In the genomic region with DNA sequence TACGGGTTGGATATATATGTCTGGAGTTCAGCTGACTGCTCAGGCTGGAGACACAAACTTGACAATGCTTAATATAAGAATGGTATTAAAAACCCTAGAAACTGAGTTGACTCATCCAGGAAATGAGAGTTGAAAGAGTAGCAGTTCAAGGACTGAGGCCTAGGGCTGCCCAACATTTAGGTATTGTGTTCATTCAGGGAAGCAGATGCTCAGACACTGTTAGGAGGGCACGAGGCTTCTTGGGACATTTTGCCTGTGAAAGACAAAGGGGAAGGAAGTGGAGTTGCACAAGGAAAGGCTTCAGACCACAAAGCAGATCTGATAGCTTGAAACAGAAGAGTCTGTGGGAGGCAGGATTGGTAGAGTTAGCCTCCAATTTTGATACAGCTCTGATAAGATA, we compare ENCODE assay signal across 9 cellular contexts. TPM values are rescaled to one million over a fixed set of nuclear protein-coding genes. Genes with fewer than 3 reads are reported as not detected.
DNase-seq lines count a peak whose midpoint lies in the region; ATAC-seq and TF ChIP-seq lines count a peak whose summit lies in the region.
"Had no signal": no experiment of that assay in that cellular context is flagged by ENCODE, and none has a peak within 500 bp of the region (broad histone marks: within the 10 kb centered on the region; RNA-seq: fewer than 3 reads in every experiment).

No MANE protein-coding gene starts in this region.

- ATAC-seq in GM18907 (IDR thresholded peaks at IDR 0.05; ENCODE audit: unreplicated experiment) (peak; percentile 96), HG02852 (IDR thresholded peaks at IDR 0.05; ENCODE audit: unreplicated experiment) (peak; percentile 88), left lobe of liver (peak; percentile 41)

- TF ChIP-seq POLR2A in esophagus muscularis mucosa (IDR thresholded peaks at IDR 0.05; ENCODE audit: low read depth): no peak

- H3K4me3 ChIP-seq in esophagus muscularis mucosa: no peak overlapping the region
- no peak overlapping the region for H3K4me3 ChIP-seq in Karpas-422 (ENCODE audit: low read length)
- no peak overlapping the region for H3K4me3 ChIP-seq in SK-N-SH (ENCODE audit: low read depth in 2 of 2, low read length in 1 of 2)
- H3K4me3 ChIP-seq: cardiac muscle cell had no signal

- H3K27ac ChIP-seq in esophagus muscularis mucosa (replicated peaks in 1 of 4) (no peak overlapping the region), Karpas-422 (ENCODE audit: low read length) (no peak overlapping the region), SK-N-SH (ENCODE audit: low read depth in 2 of 2, low read length in 1 of 2) (no peak overlapping the region)
- H3K27ac ChIP-seq: cardiac muscle cell had no signal

- H3K4me2 ChIP-seq in Karpas-422 (ENCODE audit: low read depth, low read length, poor library complexity, severe bottlenecking) (no peak overlapping the region), SK-N-SH (no peak overlapping the region)

- CTCF ChIA-PET in SK-N-SH (lab: Yijun Ruan, JAX): no interaction called here

- intact Hi-C loops in esophagus muscularis mucosa (cut with DNase I): no loop called here

- WGBS in esophagus muscularis mucosa: 65% methylated on average over 2 of the region's 2 CpGs
- 2% methylated on average over 2 of the region's 2 CpGs for WGBS in SK-N-SH (ENCODE audit: low lambda C conversion rate)

- no peak overlapping the region for H2AFZ ChIP-seq in Karpas-422 (ENCODE audit: low read length)
- H2AFZ ChIP-seq in SK-N-SH (ENCODE audit: low read depth): no peak overlapping the region

- no peak overlapping the region for H3K9ac ChIP-seq in Karpas-422 (ENCODE audit: low read length)
- no peak overlapping the region for H3K9ac ChIP-seq in SK-N-SH

- TF ChIP-seq RAD21 in SK-N-SH (IDR thresholded peaks at IDR 0.05; ENCODE audit: low read length): no peak

- POLR2A ChIA-PET in SK-N-SH (lab: Yijun Ruan, JAX): no interaction called here

- H3K79me2 ChIP-seq in Karpas-422 (ENCODE audit: low read length) (no peaks in the 10 kb centered on the region), SK-N-SH (ENCODE audit: insufficient read depth) (no peaks in the 10 kb centered on the region)

- H4K20me1 ChIP-seq in Karpas-422 (ENCODE audit: insufficient read depth, low read depth, low read length): no peaks in the 10 kb centered on the region
- H4K20me1 ChIP-seq in SK-N-SH (ENCODE audit: insufficient read depth): no peaks in the 10 kb centered on the region

- no peaks in the 10 kb centered on the region for H3K4me1 ChIP-seq in esophagus muscularis mucosa
- H3K4me1 ChIP-seq in Karpas-422 (ENCODE audit: low read length): no peaks in the 10 kb centered on the region
- no peaks in the 10 kb centered on the region for H3K4me1 ChIP-seq in SK-N-SH (ENCODE audit: control insufficient read depth in 1 of 2, insufficient read depth in 2 of 2, low read depth in 1 of 2, low read length in 1 of 2)

- DNase-seq in RPMI7951 (ENCODE audit: low read depth) (peak; percentile 39), left lobe of liver (ENCODE audit: low spot score) (no peak), esophagus muscularis mucosa (ENCODE audit: extremely low spot score) (no peak), Karpas-422 (no peak), SK-N-SH (no peak), NCI-H146 (lab: John Stamatoyannopoulos, UW) (no peak)

- H3K27me3 ChIP-seq in esophagus muscularis mucosa (no peaks in the 10 kb centered on the region), Karpas-422 (ENCODE audit: low read length) (no peaks in the 10 kb centered on the region), SK-N-SH (ENCODE audit: insufficient read depth) (no peaks in the 10 kb centered on the region)
- H3K27me3 ChIP-seq: cardiac muscle cell had no signal

- no peaks in the 10 kb centered on the region for H3K9me2 ChIP-seq in Karpas-422 (replicated peaks; ENCODE audit: insufficient read depth, low read length)
- H3K9me2 ChIP-seq in SK-N-SH: no peaks in the 10 kb centered on the region

- H3F3A ChIP-seq in SK-N-SH (replicated peaks; ENCODE audit: insufficient read depth): no peaks in the 10 kb centered on the region

- TF ChIP-seq CTCF in esophagus muscularis mucosa (IDR thresholded peaks at IDR 0.05) (no peak), SK-N-SH (IDR thresholded peaks at IDR 0.05) (no peak)

- H3K9me3 ChIP-seq in esophagus muscularis mucosa (peaks cover 0 to 9% (median 0%) of the 10 kb centered on the region in 4 donors), Karpas-422 (ENCODE audit: low read length) (peaks cover 10% of the 10 kb centered on the region; the same call in 1 of the 2 replicates), SK-N-SH (no peaks in the 10 kb centered on the region)

- H3K36me3 ChIP-seq in esophagus muscularis mucosa: no peaks in the 10 kb centered on the region
- H3K36me3 ChIP-seq in Karpas-422 (ENCODE audit: insufficient read depth, low read length): no peaks in the 10 kb centered on the region
- no peaks in the 10 kb centered on the region for H3K36me3 ChIP-seq in SK-N-SH (replicated peaks in 1 of 2; ENCODE audit: control insufficient read depth in 1 of 2, insufficient read depth in 2 of 2, low read length in 1 of 2)
- H3K36me3 ChIP-seq: cardiac muscle cell had no signal

- no peak for TF ChIP-seq EP300 in esophagus muscularis mucosa (IDR thresholded peaks at IDR 0.05)
- no peak for TF ChIP-seq EP300 in SK-N-SH (IDR thresholded peaks at IDR 0.05; ENCODE audit: borderline replicate concordance in 1 of 2, low read depth in 1 of 2, low read length in 1 of 2)

TF ChIP-seq in SK-N-SH, 30 proteins besides CTCF, POLR2A, EP300 and RAD21 (continues in another document):
- TF ChIP-seq MEF2A (IDR thresholded peaks at IDR 0.05; ENCODE audit: borderline replicate concordance, low read depth) (no peak), FOXM1 (IDR thresholded peaks at IDR 0.05; ENCODE audit: low read depth) (no peak), SIN3A (IDR thresholded peaks at IDR 0.05; ENCODE audit: borderline replicate concordance, low read depth, low read length) (no peak), RFX5 (IDR thresholded peaks at IDR 0.05; ENCODE audit: low read length) (no peak), RCOR1 (IDR thresholded peaks at IDR 0.05; ENCODE audit: low read length) (no peak), FOSL2 (IDR thresholded peaks at IDR 0.05; ENCODE audit: borderline replicate concordance, low read depth) (no peak), NRF1 (IDR thresholded peaks at IDR 0.05; ENCODE audit: low read depth, low read length) (no peak), MXI1 (IDR thresholded peaks at IDR 0.05; ENCODE audit: low read depth, low read length) (no peak), TAF1 (IDR thresholded peaks at IDR 0.05; ENCODE audit: borderline replicate concordance, low read depth, low read length) (no peak), NFIC (IDR thresholded peaks at IDR 0.05; ENCODE audit: borderline replicate concordance) (no peak), TEAD4 (IDR thresholded peaks at IDR 0.05; ENCODE audit: borderline replicate concordance, insufficient read depth) (no peak), POLR2AphosphoS5 (IDR thresholded peaks at IDR 0.05; ENCODE audit: low read depth, low read length) (no peak)
- TF ChIP-seq, protein P1, sequence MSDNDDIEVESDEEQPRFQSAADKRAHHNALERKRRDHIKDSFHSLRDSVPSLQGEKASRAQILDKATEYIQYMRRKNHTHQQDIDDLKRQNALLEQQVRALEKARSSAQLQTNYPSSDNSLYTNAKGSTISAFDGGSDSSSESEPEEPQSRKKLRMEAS (IDR thresholded peaks at IDR 0.05; ENCODE audit: low read depth): no peak
- TF ChIP-seq, protein P2, sequence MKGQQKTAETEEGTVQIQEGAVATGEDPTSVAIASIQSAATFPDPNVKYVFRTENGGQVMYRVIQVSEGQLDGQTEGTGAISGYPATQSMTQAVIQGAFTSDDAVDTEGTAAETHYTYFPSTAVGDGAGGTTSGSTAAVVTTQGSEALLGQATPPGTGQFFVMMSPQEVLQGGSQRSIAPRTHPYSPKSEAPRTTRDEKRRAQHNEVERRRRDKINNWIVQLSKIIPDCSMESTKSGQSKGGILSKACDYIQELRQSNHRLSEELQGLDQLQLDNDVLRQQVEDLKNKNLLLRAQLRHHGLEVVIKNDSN (IDR thresholded peaks at IDR 0.05; ENCODE audit: borderline replicate concordance, low read depth): no peak
- TF ChIP-seq, protein P3, sequence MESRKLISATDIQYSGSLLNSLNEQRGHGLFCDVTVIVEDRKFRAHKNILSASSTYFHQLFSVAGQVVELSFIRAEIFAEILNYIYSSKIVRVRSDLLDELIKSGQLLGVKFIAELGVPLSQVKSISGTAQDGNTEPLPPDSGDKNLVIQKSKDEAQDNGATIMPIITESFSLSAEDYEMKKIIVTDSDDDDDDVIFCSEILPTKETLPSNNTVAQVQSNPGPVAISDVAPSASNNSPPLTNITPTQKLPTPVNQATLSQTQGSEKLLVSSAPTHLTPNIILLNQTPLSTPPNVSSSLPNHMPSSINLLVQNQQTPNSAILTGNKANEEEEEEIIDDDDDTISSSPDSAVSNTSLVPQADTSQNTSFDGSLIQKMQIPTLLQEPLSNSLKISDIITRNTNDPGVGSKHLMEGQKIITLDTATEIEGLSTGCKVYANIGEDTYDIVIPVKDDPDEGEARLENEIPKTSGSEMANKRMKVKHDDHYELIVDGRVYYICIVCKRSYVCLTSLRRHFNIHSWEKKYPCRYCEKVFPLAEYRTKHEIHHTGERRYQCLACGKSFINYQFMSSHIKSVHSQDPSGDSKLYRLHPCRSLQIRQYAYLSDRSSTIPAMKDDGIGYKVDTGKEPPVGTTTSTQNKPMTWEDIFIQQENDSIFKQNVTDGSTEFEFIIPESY (IDR thresholded peaks at IDR 0.05; ENCODE audit: borderline replicate concordance, low read depth): no peak

RNA-seq across cellular contexts. Expression of a gene that starts 52.0 kb away (rescaled TPM):
- under 0.01 TPM in 1 of 2 replicates, not detected in the other for total RNA-seq in RPMI7951 (2014; rRNA removed; shearing (Covaris generic))
- total RNA-seq in left lobe of liver: 0.08 TPM
- 10 to 100 TPM in 1 of 4 donors, 1 to 10 TPM in 3; 3.1 to 12.5 (median 5.4) TPM for total RNA-seq in esophagus muscularis mucosa
- not detected in 2 replicates for total RNA-seq in Karpas-422 (2014; rRNA removed; shearing (Covaris generic); ENCODE audit: low replicate concordance)
- not detected in 2 replicates for polyA plus RNA-seq in SK-N-SH (2012; rRNA removed)
- polyA plus RNA-seq in SK-N-SH (2012; cell fraction: cytosol; rRNA removed): not detected in 2 replicates
- polyA plus RNA-seq in SK-N-SH (2012; cell fraction: nucleus; rRNA removed): not detected in 2 replicates

Comparison
In these comparisons a context has a peak if more than half of its experiments do, and no peak if none do; other contexts are left out.
1. ATAC-seq: peak in every context shown above with its lines; median percentile 96 in GM18907; 88 in HG02852; 41 in left lobe of liver.